11 cellular contexts compared by ENCODE assay signal in the genomic region with DNA sequence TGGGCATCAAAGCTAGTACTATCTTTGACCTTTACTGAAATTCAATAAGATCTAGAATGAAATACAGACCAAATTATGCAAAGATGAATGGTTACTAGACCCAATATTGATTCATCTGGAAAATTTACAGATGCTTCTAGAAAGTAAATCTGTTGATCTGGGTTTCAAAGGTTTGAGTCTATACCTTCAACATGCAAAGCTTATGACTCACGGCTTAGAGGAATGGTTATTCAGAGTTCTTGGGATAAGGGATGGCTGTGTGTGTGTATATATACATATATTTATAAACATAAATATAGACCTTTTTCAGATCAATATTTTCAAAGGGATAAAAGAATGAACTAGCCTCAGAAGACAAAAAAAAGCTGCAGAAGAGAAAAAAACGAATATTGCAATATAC. TPM values are rescaled to one million over a fixed set of nuclear protein-coding genes. Genes with fewer than 3 reads are reported as not detected.
DNase-seq lines count a peak whose midpoint lies in the region; ATAC-seq lines count a peak whose summit lies in the region.
"Had no signal": no experiment of that assay in that cellular context is flagged by ENCODE, and none has a peak within 500 bp of the region (broad histone marks: within the 10 kb centered on the region; RNA-seq: fewer than 3 reads in every experiment).

No MANE protein-coding gene starts in this region.

- no peak for ATAC-seq in activated CD8-positive, alpha-beta memory T cell treated with anti-CD3 and anti-CD28 coated beads, Interleukin-2, amount 10 ng/mL, durations not matched to agents 7 days and 5 days
- ATAC-seq in activated CD8-positive, alpha-beta T cell treated with anti-CD3 and anti-CD28 coated beads, Interleukin-2, amount 10 ng/mL, durations not matched to agents 7 days and 5 days, result no peak
- ATAC-seq in HG03139 (IDR thresholded peaks at IDR 0.05; ENCODE audit: unreplicated experiment), result no peak

- POLR2A ChIA-PET in activated CD8-positive, alpha-beta T cell treated with anti-CD3 and anti-CD28 coated beads, Interleukin-2, amount 10 ng/mL, durations not matched to agents 7 days and 5 days (lab: Charles Lee), result interaction anchor here (1.0 to 3.7 kb wide), 10 partner anchors 8 to 249 kb away, joined by 3 to 37 read pairs (median 11); a partner anchor contains a TSS

- no peaks in the 10 kb centered on the region for H3K9me3 ChIP-seq in iPS-15b (ENCODE audit: control insufficient read depth, insufficient read depth, low read length)
- H3K9me3 ChIP-seq in stomach smooth muscle (ENCODE audit: control insufficient read depth in 2 of 2, low read length in 2 of 2), result no peaks in the 10 kb centered on the region
- H3K9me3 ChIP-seq: testis had no signal

- no peaks in the 10 kb centered on the region for H3K27me3 ChIP-seq in iPS-15b (ENCODE audit: control insufficient read depth, insufficient read depth, low read length)
- no peaks in the 10 kb centered on the region for H3K27me3 ChIP-seq in stomach smooth muscle (ENCODE audit: control insufficient read depth in 1 of 2, insufficient read depth in 2 of 2, low read length in 2 of 2)
- H3K27me3 ChIP-seq: testis had no signal

- no peaks in the 10 kb centered on the region for H3K9me3 Mint-ChIP-seq in activated CD8-positive, alpha-beta memory T cell treated with anti-CD3 and anti-CD28 coated beads, Interleukin-2, amount 10 ng/mL, durations not matched to agents 7 days and 5 days (ENCODE audit: low read depth)
- H3K9me3 Mint-ChIP-seq in activated CD8-positive, alpha-beta T cell treated with anti-CD3 and anti-CD28 coated beads, Interleukin-2, amount 10 ng/mL, durations not matched to agents 7 days and 5 days (ENCODE audit: insufficient read depth), result no peaks in the 10 kb centered on the region

- no peaks in the 10 kb centered on the region for H3K4me1 ChIP-seq in iPS-15b (ENCODE audit: control insufficient read depth, insufficient read depth, low read length)
- peaks cover 13% of the 10 kb centered on the region for H3K4me1 ChIP-seq in stomach smooth muscle (ENCODE audit: control insufficient read depth, insufficient read depth, low read length)
- H3K4me1 ChIP-seq: testis had no signal

- H3K9ac ChIP-seq in iPS-15b (ENCODE audit: low read depth, low read length) (no peak overlapping the region), stomach smooth muscle (ENCODE audit: low read length in 2 of 2) (peak overlapping the region; percentile 89 to 97)

- H3K27ac Mint-ChIP-seq in activated CD8-positive, alpha-beta memory T cell treated with anti-CD3 and anti-CD28 coated beads, Interleukin-2, amount 10 ng/mL, durations not matched to agents 7 days and 5 days, result peak overlapping the region; percentile 99
- H3K27ac Mint-ChIP-seq in activated CD8-positive, alpha-beta T cell treated with anti-CD3 and anti-CD28 coated beads, Interleukin-2, amount 10 ng/mL, durations not matched to agents 7 days and 5 days, result no peak overlapping the region

- H3K27me3 Mint-ChIP-seq in activated CD8-positive, alpha-beta memory T cell treated with anti-CD3 and anti-CD28 coated beads, Interleukin-2, amount 10 ng/mL, durations not matched to agents 7 days and 5 days, result no peaks in the 10 kb centered on the region
- no peaks in the 10 kb centered on the region for H3K27me3 Mint-ChIP-seq in activated CD8-positive, alpha-beta T cell treated with anti-CD3 and anti-CD28 coated beads, Interleukin-2, amount 10 ng/mL, durations not matched to agents 7 days and 5 days (ENCODE audit: low read depth)

- peaks cover 2% of the 10 kb centered on the region for H3K36me3 Mint-ChIP-seq in activated CD8-positive, alpha-beta memory T cell treated with anti-CD3 and anti-CD28 coated beads, Interleukin-2, amount 10 ng/mL, durations not matched to agents 7 days and 5 days
- H3K36me3 Mint-ChIP-seq in activated CD8-positive, alpha-beta T cell treated with anti-CD3 and anti-CD28 coated beads, Interleukin-2, amount 10 ng/mL, durations not matched to agents 7 days and 5 days (ENCODE audit: low read depth), result peaks cover 4% of the 10 kb centered on the region

- H3K27ac ChIP-seq in stomach smooth muscle (ENCODE audit: low read length), result no peak overlapping the region

- CTCF ChIA-PET in activated CD8-positive, alpha-beta memory T cell treated with anti-CD3 and anti-CD28 coated beads, Interleukin-2, amount 10 ng/mL, durations not matched to agents 7 days and 5 days (lab: Charles Lee), result interaction anchor here (0.7 to 4.2 kb wide), 19 partner anchors 8 to 527 kb away, joined by 3 to 14 read pairs (median 6); a partner anchor contains a TSS
- CTCF ChIA-PET in activated CD8-positive, alpha-beta T cell treated with anti-CD3 and anti-CD28 coated beads, Interleukin-2, amount 10 ng/mL, durations not matched to agents 7 days and 5 days (lab: Charles Lee), result interaction anchor here (0.8 to 2.5 kb wide), 12 partner anchors 9 to 106 kb away, joined by 3 to 15 read pairs (median 4); a partner anchor contains a TSS

- H3K4me3 Mint-ChIP-seq in activated CD8-positive, alpha-beta memory T cell treated with anti-CD3 and anti-CD28 coated beads, Interleukin-2, amount 10 ng/mL, durations not matched to agents 7 days and 5 days, result peak overlapping the region; percentile 97
- peak overlapping the region; percentile 92 for H3K4me3 Mint-ChIP-seq in activated CD8-positive, alpha-beta T cell treated with anti-CD3 and anti-CD28 coated beads, Interleukin-2, amount 10 ng/mL, durations not matched to agents 7 days and 5 days

- H3K36me3 ChIP-seq in iPS-15b (ENCODE audit: control insufficient read depth, insufficient read depth, low read length) (no peaks in the 10 kb centered on the region), stomach smooth muscle (ENCODE audit: control insufficient read depth in 2 of 2, insufficient read depth in 2 of 2, low read length in 2 of 2) (no peaks in the 10 kb centered on the region)

- no peak for DNase-seq in activated CD8-positive, alpha-beta memory T cell treated with anti-CD3 and anti-CD28 coated beads, Interleukin-2, amount 10 ng/mL, durations not matched to agents 7 days and 5 days
- no peak for DNase-seq in activated CD8-positive, alpha-beta memory T cell treated with anti-CD3 and anti-CD28 coated beads for 24 hours
- no peak for DNase-seq in activated CD8-positive, alpha-beta T cell treated with anti-CD3 and anti-CD28 coated beads, Interleukin-2, amount 10 ng/mL, durations not matched to agents 7 days and 5 days
- DNase-seq in stimulated activated CD8-positive, alpha-beta memory T cell treated with anti-CD3 and anti-CD28 coated beads, Interleukin-4, amount 100 ng/mL, for 48 hours, result no peak
- DNase-seq in retina, result no peak
- DNase-seq: C1 segment of cervical spinal cord, NCI-H226, testis had no signal

- H3K4me1 Mint-ChIP-seq in activated CD8-positive, alpha-beta memory T cell treated with anti-CD3 and anti-CD28 coated beads, Interleukin-2, amount 10 ng/mL, durations not matched to agents 7 days and 5 days, result peaks cover 23% of the 10 kb centered on the region
- peaks cover 23% of the 10 kb centered on the region for H3K4me1 Mint-ChIP-seq in activated CD8-positive, alpha-beta T cell treated with anti-CD3 and anti-CD28 coated beads, Interleukin-2, amount 10 ng/mL, durations not matched to agents 7 days and 5 days (ENCODE audit: low read depth)

- H3K4me3 ChIP-seq in iPS-15b (ENCODE audit: low read depth, low read length) (peak overlapping the region; percentile 83), stomach smooth muscle (ENCODE audit: low read length in 2 of 2) (peak overlapping the region; percentile 81 to 99)

RNA-seq across cellular contexts. Expression of a gene that starts 1.3 kb away (rescaled TPM):
- total RNA-seq in activated CD8-positive, alpha-beta memory T cell treated with anti-CD3 and anti-CD28 coated beads, Interleukin-2, amount 10 ng/mL, durations not matched to agents 7 days and 5 days, result 10 to 100 TPM; 23.8 to 34.7 TPM
- total RNA-seq in activated CD8-positive, alpha-beta T cell treated with anti-CD3 and anti-CD28 coated beads, Interleukin-2, amount 10 ng/mL, durations not matched to agents 7 days and 5 days, result 10 to 100 TPM; 25.7 to 26.0 TPM

RNA-seq across cellular contexts. Expression of a gene that starts 33.3 kb away (rescaled TPM):
- total RNA-seq in activated CD8-positive, alpha-beta memory T cell treated with anti-CD3 and anti-CD28 coated beads, Interleukin-2, amount 10 ng/mL, durations not matched to agents 7 days and 5 days, result 1 to 10 TPM in 1 of 2 experiments, under 1 TPM in 1; 0.85 to 1.8 TPM
- 1 to 10 TPM in 1 of 2 experiments, not detected in 1; 1.4 TPM for total RNA-seq in activated CD8-positive, alpha-beta T cell treated with anti-CD3 and anti-CD28 coated beads, Interleukin-2, amount 10 ng/mL, durations not matched to agents 7 days and 5 days

RNA-seq across cellular contexts. Expression of a gene that starts 44.3 kb away (rescaled TPM):
- total RNA-seq in activated CD8-positive, alpha-beta memory T cell treated with anti-CD3 and anti-CD28 coated beads, Interleukin-2, amount 10 ng/mL, durations not matched to agents 7 days and 5 days, result 10 to 100 TPM; 17.2 to 23.3 TPM
- 10 to 100 TPM; 13.4 to 14.4 TPM for total RNA-seq in activated CD8-positive, alpha-beta T cell treated with anti-CD3 and anti-CD28 coated beads, Interleukin-2, amount 10 ng/mL, durations not matched to agents 7 days and 5 days
